ENCODE assay signal across 35 cellular contexts in the genomic region with DNA sequence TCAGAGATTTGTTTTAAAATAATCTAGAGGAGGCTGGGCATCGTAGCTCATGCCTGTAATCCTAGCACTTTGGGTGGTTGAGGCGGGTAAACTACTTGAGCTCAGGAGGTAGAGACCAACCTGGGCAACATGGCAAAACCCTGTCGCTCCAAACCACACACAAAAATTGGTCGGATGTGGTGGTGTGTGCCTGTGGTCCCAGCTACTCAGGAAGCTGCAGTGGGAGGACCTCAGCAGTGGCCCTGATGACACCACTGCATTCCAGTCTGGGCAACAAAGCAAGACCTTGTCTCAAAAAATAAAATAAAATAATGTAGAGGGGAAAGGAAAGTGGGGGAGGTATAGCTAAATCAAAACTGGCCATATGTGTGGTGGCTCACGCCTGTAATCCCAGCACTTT.
"Had no signal": no experiment of that assay in that cellular context is flagged by ENCODE, and none has a peak within 500 bp of the region (broad histone marks: within the 10 kb centered on the region; RNA-seq: fewer than 3 reads in every experiment).

No MANE protein-coding gene starts in this region.

- H3K36me3 ChIP-seq: adrenal gland, breast epithelium, MG63, WERI-Rb-1 had no signal

- H3K4me3 ChIP-seq: adrenal gland, body of pancreas, breast epithelium, MG63, Peyer's patch had no signal

- H3K9me3 ChIP-seq: adrenal gland, body of pancreas, breast epithelium, MG63, Peyer's patch had no signal

- H3K4me1 ChIP-seq: adrenal gland, body of pancreas, breast epithelium, Peyer's patch had no signal

- H3K27ac ChIP-seq: adrenal gland, body of pancreas, breast epithelium, Peyer's patch, WERI-Rb-1 had no signal

- H3K9me3 Mint-ChIP-seq: T-cell had no signal

- H3K27ac Mint-ChIP-seq: T-cell had no signal

- ATAC-seq: body of pancreas, PC-3, SK-N-SH treated with all-trans-retinoic acid at 6 μM for 48 hours had no signal

- DNase-seq: activated CD4-positive, alpha-beta T cell treated with anti-CD3 and anti-CD28 coated beads for 1 hour; activated CD4-positive, alpha-beta T cell treated with anti-CD3 and anti-CD28 coated beads for 48 hours; activated CD4-positive, alpha-beta T cell treated with anti-CD3 and anti-CD28 coated beads, Interleukin-2, amount 50 U/mL, for 48 hours; activated CD4-positive, CD25-positive, alpha-beta regulatory T cell; activated CD8-positive, alpha-beta memory T cell treated with anti-CD3 and anti-CD28 coated beads, Interleukin-2, amount 50 U/mL, for 4 hours; activated effector memory CD4-positive, alpha-beta T cell treated with anti-CD3 and anti-CD28 coated beads, Interleukin-2, amount 50 U/mL, for 16 hours; activated naive CD4-positive, alpha-beta T cell; activated naive CD4-positive, alpha-beta T cell treated with anti-CD3 and anti-CD28 coated beads, Interleukin-2, amount 50 U/mL, for 16 hours; activated T-cell treated with anti-CD3 and anti-CD28 coated beads, Interleukin-2, amount 50 U/mL, for 48 hours; adrenal gland; body of pancreas; cerebellar nuclear complex; Kasumi-1; KG1; MG63; NCI-H1048; NCI-H1105 treated with DMSO at 0.1 percent for 48 hours; NCI-H1436 treated with DMSO at 0.1 percent for 48 hours; NCI-H1694 treated with DMSO at 0.1 percent for 48 hours; NCI-H2029 treated with DMSO at 0.1 percent for 48 hours; NCI-H2107; NCI-H2171; NCI-H510A; NCI-H526; NCI-H748 treated with DMSO at 0.1 percent for 48 hours; NK-92 treated with Interleukin-12 subunit alpha and Interleukin-12 subunit beta, amount 100 ng/mL, for 24 hours; PC-3; Peyer's patch; RPMI8226; SIG-M5; T-helper 9 cell; WERI-Rb-1 had no signal

- H3K4me3 Mint-ChIP-seq: T-cell had no signal

- H3K27me3 ChIP-seq: adrenal gland, body of pancreas, breast epithelium, MG63, Peyer's patch had no signal

- H3K27me3 Mint-ChIP-seq: T-cell had no signal
